Comparison of ENCODE assay signal across 17 cellular contexts in genomic region chr5:152608514-152608913, GRCh38.
DNase-seq lines count a peak whose midpoint lies in the region; ATAC-seq and TF ChIP-seq lines count a peak whose summit lies in the region.
"Had no signal": no experiment of that assay in that cellular context is flagged by ENCODE, and none has a peak within 500 bp of the region (broad histone marks: within the 10 kb centered on the region; RNA-seq: fewer than 3 reads in every experiment).

No MANE protein-coding gene starts in this region.

- no peak overlapping the region for H2AFZ ChIP-seq in neural cell (ENCODE audit: low read depth, low read length)
- H2AFZ ChIP-seq: GM23338 had no signal

- no peak overlapping the region for H3K9ac ChIP-seq in neural cell (ENCODE audit: low read length)
- H3K9ac ChIP-seq: BLaER1 had no signal

- POLR2A ChIA-PET in HEK293T (lab: Yijun Ruan, JAX): no interaction called here

- DNase-seq in Right ventricle myocardium inferior (ENCODE audit: missing footprints) (no peak), right atrium auricular region (ENCODE audit: low spot score) (no peak), G401 (ENCODE audit: low spot score) (peak; percentile 93), cerebellum (ENCODE audit: low spot score) (peak; percentile 36), AG20443 (ENCODE audit: low spot score) (no peak), HEK293T (ENCODE audit: extremely low spot score) (no peak), MV-4-11 (lab: John Stamatoyannopoulos, UW) (no peak)
- DNase-seq: CD4-positive, alpha-beta memory T cell; DMS153; DMS79; GF-D8 had no signal

- TF ChIP-seq CTCF in right atrium auricular region (IDR thresholded peaks at IDR 0.05) (no peak), neural cell (IDR thresholded peaks at IDR 0.05; ENCODE audit: poor library complexity, severe bottlenecking) (no peak)

- no peaks in the 10 kb centered on the region for H3F3A ChIP-seq in neural cell (ENCODE audit: insufficient read depth, low read length, poor library complexity, severe bottlenecking)

- in situ Hi-C loops in G401 (cut with HindIII; ENCODE audit: low sequenced_read_pairs): no loop called here

- ATAC-seq in Right ventricle myocardium inferior: peak; percentile 68
- ATAC-seq: A549, GM23338, HCT116 had no signal

- intact Hi-C loops in Right ventricle myocardium inferior (cut with DNase I): no loop called here

- CTCF ChIA-PET in HEK293T (lab: Yijun Ruan, JAX): no interaction called here

- no peak overlapping the region for H3K27ac ChIP-seq in right atrium auricular region
- H3K27ac ChIP-seq in neural cell (ENCODE audit: low read length): peak overlapping the region; percentile 34
- H3K27ac ChIP-seq: 22Rv1, A549, BLaER1 had no signal

- TF ChIP-seq RAD21 in neural cell (conservative IDR thresholded peaks at IDR 0.05): no peak

- H3K79me2 ChIP-seq in neural cell (replicated peaks; ENCODE audit: insufficient read depth, low read length): no peaks in the 10 kb centered on the region

- H3K27me3 ChIP-seq in right atrium auricular region (no peaks in the 10 kb centered on the region), neural cell (ENCODE audit: insufficient read depth, low read depth, low read length) (no peaks in the 10 kb centered on the region)
- H3K27me3 ChIP-seq: BLaER1 had no signal

- TF ChIP-seq EP300 in neural cell (conservative IDR thresholded peaks at IDR 0.05; ENCODE audit: poor library complexity, severe bottlenecking): no peak

- H3K4me1 ChIP-seq in right atrium auricular region: no peaks in the 10 kb centered on the region
- H3K4me1 ChIP-seq: A549, BLaER1 had no signal

- H3K9me2 ChIP-seq in neural cell (ENCODE audit: insufficient read depth, low read length): no peaks in the 10 kb centered on the region

- no peaks in the 10 kb centered on the region for H4K20me1 ChIP-seq in neural cell (ENCODE audit: insufficient read depth)
- H4K20me1 ChIP-seq: BLaER1 had no signal

- H3K4me2 ChIP-seq in neural cell (ENCODE audit: low read length): no peak overlapping the region
- H3K4me2 ChIP-seq: A549, BLaER1 had no signal

- H3K36me3 ChIP-seq in right atrium auricular region: no peaks in the 10 kb centered on the region
- H3K36me3 ChIP-seq in neural cell (ENCODE audit: insufficient read depth, low read length): no peaks in the 10 kb centered on the region
- H3K36me3 ChIP-seq: BLaER1 had no signal

- no peak overlapping the region for H3K4me3 ChIP-seq in right atrium auricular region
- no peak overlapping the region for H3K4me3 ChIP-seq in neural cell (ENCODE audit: low read length)
- H3K4me3 ChIP-seq: A549, BLaER1, GM23338 had no signal

- H3K9me3 ChIP-seq in right atrium auricular region: no peaks in the 10 kb centered on the region
- H3K9me3 ChIP-seq in neural cell (ENCODE audit: low read length): no peaks in the 10 kb centered on the region
- H3K9me3 ChIP-seq: A549, BLaER1 had no signal

TF ChIP-seq in neural cell, 6 proteins besides CTCF, POLR2A, EP300 and RAD21:
- TF ChIP-seq EZH2 (IDR thresholded peaks at IDR 0.05; ENCODE audit: borderline replicate concordance, insufficient read depth, low read length, poor library complexity, severe bottlenecking) (no peak), MXI1 (conservative IDR thresholded peaks at IDR 0.05; ENCODE audit: poor library complexity, severe bottlenecking) (no peak), TAF1 (IDR thresholded peaks at IDR 0.05; ENCODE audit: low read depth) (no peak)

TF ChIP-seq in HEK293T, 16 proteins besides CTCF, POLR2A, EP300 and RAD21:
- TF ChIP-seq HDGF (IDR thresholded peaks at IDR 0.05; ENCODE audit: borderline replicate concordance): no peak
- no peak for TF ChIP-seq SUZ12 (IDR thresholded peaks at IDR 0.05)
- no peak for TF ChIP-seq L3MBTL2 (conservative IDR thresholded peaks at IDR 0.05)
- TF ChIP-seq, protein P1, sequence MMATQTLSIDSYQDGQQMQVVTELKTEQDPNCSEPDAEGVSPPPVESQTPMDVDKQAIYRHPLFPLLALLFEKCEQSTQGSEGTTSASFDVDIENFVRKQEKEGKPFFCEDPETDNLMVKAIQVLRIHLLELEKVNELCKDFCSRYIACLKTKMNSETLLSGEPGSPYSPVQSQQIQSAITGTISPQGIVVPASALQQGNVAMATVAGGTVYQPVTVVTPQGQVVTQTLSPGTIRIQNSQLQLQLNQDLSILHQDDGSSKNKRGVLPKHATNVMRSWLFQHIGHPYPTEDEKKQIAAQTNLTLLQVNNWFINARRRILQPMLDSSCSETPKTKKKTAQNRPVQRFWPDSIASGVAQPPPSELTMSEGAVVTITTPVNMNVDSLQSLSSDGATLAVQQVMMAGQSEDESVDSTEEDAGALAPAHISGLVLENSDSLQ (IDR thresholded peaks at IDR 0.05): no peak
- TF ChIP-seq ARNT (IDR thresholded peaks at IDR 0.05): no peak
- TF ChIP-seq ELF4 (IDR thresholded peaks at IDR 0.05): no peak
- TF ChIP-seq NFRKB (IDR thresholded peaks at IDR 0.05): no peak
- no peak for TF ChIP-seq LEF1 (IDR thresholded peaks at IDR 0.05; ENCODE audit: borderline replicate concordance)
- no peak for TF ChIP-seq FOXA1 (IDR thresholded peaks at IDR 0.05)
- TF ChIP-seq TARDBP (IDR thresholded peaks at IDR 0.05): no peak
- TF ChIP-seq ZNF384 (IDR thresholded peaks at IDR 0.05): no peak
- no peak for TF ChIP-seq BHLHE40 (IDR thresholded peaks at IDR 0.05; ENCODE audit: borderline replicate concordance)
- no peak for TF ChIP-seq CTBP1 (IDR thresholded peaks at IDR 0.05; ENCODE audit: borderline replicate concordance)

Comparison
In these comparisons a context has a peak if more than half of its experiments do, and no peak if none do; other contexts are left out.
1. DNase-seq: peak in G401 (single experiment) and cerebellum (single experiment); none in Right ventricle myocardium inferior (single experiment), right atrium auricular region (single experiment), AG20443 (single experiment), HEK293T (single experiment) and MV-4-11 (single experiment).